ENCODE assay signal across 8 cellular contexts in the genomic region with DNA sequence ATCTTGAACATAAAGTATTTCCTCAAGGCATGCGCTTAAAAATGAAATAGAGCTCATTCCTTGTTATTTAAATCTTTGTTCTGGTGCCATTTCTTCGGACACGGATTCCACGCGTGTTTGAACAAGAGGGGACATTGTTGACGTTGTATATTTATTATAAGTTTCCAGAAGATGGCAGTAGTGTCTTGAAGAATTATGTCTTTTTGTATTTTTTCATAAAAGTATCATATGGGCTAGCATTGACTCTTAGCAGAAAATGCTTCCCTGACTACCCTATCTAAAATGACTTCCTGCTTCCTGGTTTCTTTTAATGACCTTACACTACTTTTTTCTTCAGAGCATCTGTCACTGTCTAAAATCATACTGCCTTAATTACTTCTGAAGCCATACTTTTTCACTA. TPM values are rescaled to one million over a fixed set of nuclear protein-coding genes. Genes with fewer than 3 reads are reported as not detected.
A peak's percentile ranks its signal among the peaks of the same experiment; 100 is the strongest.
DNase-seq lines count a peak whose midpoint lies in the region; ATAC-seq and TF ChIP-seq lines count a peak whose summit lies in the region.

No MANE protein-coding gene starts in this region.

- no peak overlapping the region for H3K4me2 ChIP-seq in GM23338

- peaks cover 9% of the 10 kb centered on the region for H3K36me3 ChIP-seq in GM23338 (ENCODE audit: insufficient read depth)

- no peak overlapping the region for H2AFZ ChIP-seq in GM23338

- no peaks in the 10 kb centered on the region for H4K20me1 ChIP-seq in GM23338 (replicated peaks; ENCODE audit: insufficient read depth)

- H3F3A ChIP-seq in GM23338 (replicated peaks; ENCODE audit: low read depth), result no peaks in the 10 kb centered on the region

- H3K27ac ChIP-seq in GM23338 (ENCODE audit: low read depth), result no peak overlapping the region

- H3K9me2 ChIP-seq in GM23338 (ENCODE audit: insufficient read depth), result no peaks in the 10 kb centered on the region

- H3K9me3 Mint-ChIP-seq in activated T-cell treated with anti-CD3 and anti-CD28 coated beads, Interleukin-2, amount 50 U/mL, for 24 hours, result no peaks in the 10 kb centered on the region
- H3K9me3 Mint-ChIP-seq in effector memory CD8-positive, alpha-beta T cell, result no peaks in the 10 kb centered on the region
- H3K9me3 Mint-ChIP-seq in GM23338, result peaks cover 4% of the 10 kb centered on the region; the same call in 1 of the 3 replicates

- peaks cover 67% of the 10 kb centered on the region for H3K36me3 Mint-ChIP-seq in activated T-cell treated with anti-CD3 and anti-CD28 coated beads, Interleukin-2, amount 50 U/mL, for 24 hours (ENCODE audit: low read depth)
- peaks cover 50% of the 10 kb centered on the region for H3K36me3 Mint-ChIP-seq in effector memory CD8-positive, alpha-beta T cell (ENCODE audit: insufficient read depth)
- peaks cover 41% of the 10 kb centered on the region for H3K36me3 Mint-ChIP-seq in GM23338 (ENCODE audit: low read depth)

- ATAC-seq in effector memory CD8-positive, alpha-beta T cell (replicated peaks), result peak; percentile 48
- ATAC-seq in GM23338 (no peak), HG03196 (IDR thresholded peaks at IDR 0.05; ENCODE audit: unreplicated experiment) (no peak), HG02623 (IDR thresholded peaks at IDR 0.05; ENCODE audit: unreplicated experiment) (no peak)

- H3K4me3 ChIP-seq in GM23338, result no peak overlapping the region

- peaks cover 32% of the 10 kb centered on the region for H3K4me1 Mint-ChIP-seq in activated T-cell treated with anti-CD3 and anti-CD28 coated beads, Interleukin-2, amount 50 U/mL, for 24 hours (ENCODE audit: low read depth)
- peaks cover 12 to 28% of the 10 kb centered on the region in 2 donors for H3K4me1 Mint-ChIP-seq in effector memory CD8-positive, alpha-beta T cell (ENCODE audit: low read depth in 2 of 2)
- no peaks in the 10 kb centered on the region for H3K4me1 Mint-ChIP-seq in GM23338

- TF ChIP-seq CTCF in GM23338 (conservative IDR thresholded peaks at IDR 0.05; ENCODE audit: low read depth in 2 of 2), result no peak

- peak overlapping the region; percentile 9 for H3K27ac Mint-ChIP-seq in activated T-cell treated with anti-CD3 and anti-CD28 coated beads, Interleukin-2, amount 50 U/mL, for 24 hours
- H3K27ac Mint-ChIP-seq in effector memory CD8-positive, alpha-beta T cell, result peak overlapping the region; percentile 3 to 55
- no peak overlapping the region for H3K27ac Mint-ChIP-seq in GM23338

- H3K27me3 Mint-ChIP-seq in activated T-cell treated with anti-CD3 and anti-CD28 coated beads, Interleukin-2, amount 50 U/mL, for 24 hours, result no peaks in the 10 kb centered on the region
- no peaks in the 10 kb centered on the region for H3K27me3 Mint-ChIP-seq in effector memory CD8-positive, alpha-beta T cell
- no peaks in the 10 kb centered on the region for H3K27me3 Mint-ChIP-seq in GM23338 (ENCODE audit: insufficient read depth, low read depth, poor library complexity)

- no peaks in the 10 kb centered on the region for H3K4me1 ChIP-seq in GM23338 (ENCODE audit: insufficient read depth)

- H3K4me3 Mint-ChIP-seq in activated T-cell treated with anti-CD3 and anti-CD28 coated beads, Interleukin-2, amount 50 U/mL, for 24 hours, result no peak overlapping the region
- no peak overlapping the region for H3K4me3 Mint-ChIP-seq in effector memory CD8-positive, alpha-beta T cell
- no peak overlapping the region for H3K4me3 Mint-ChIP-seq in GM23338

- no peaks in the 10 kb centered on the region for H3K27me3 ChIP-seq in GM23338 (ENCODE audit: insufficient read depth)

- no peaks in the 10 kb centered on the region; the same call in 1 of the 2 replicates for H3K79me2 ChIP-seq in GM23338 (replicated peaks; ENCODE audit: insufficient read depth)

- no peak for DNase-seq in activated T-cell treated with anti-CD3 and anti-CD28 coated beads, Interleukin-2, amount 50 U/mL, for 24 hours
- DNase-seq in activated T-cell treated with anti-CD3 and anti-CD28 coated beads, Interleukin-2, amount 50 U/mL, for 48 hours, result no peak
- DNase-seq in NCI-H1105 (lab: John Stamatoyannopoulos, UW) (peak; percentile 14), pons (ENCODE audit: low spot score) (peak; percentile 53), GM23338 (ENCODE audit: low spot score) (no peak)
- no peak for DNase-seq in effector memory CD8-positive, alpha-beta T cell

TF ChIP-seq in GM23338, 12 proteins besides CTCF, POLR2A, EP300 and RAD21 (continues in another document):
- no peak for TF ChIP-seq JUNB (IDR thresholded peaks at IDR 0.05; ENCODE audit: unreplicated experiment)
- no peak for TF ChIP-seq ZNF462 (CRISPR knock-in tag; IDR thresholded peaks at IDR 0.05)
- TF ChIP-seq ZNF331 (CRISPR knock-in tag; IDR thresholded peaks at IDR 0.05; ENCODE audit: low read depth), result no peak
- TF ChIP-seq STAT1 (IDR thresholded peaks at IDR 0.05; ENCODE audit: unreplicated experiment), result no peak
- no peak for TF ChIP-seq EZH2 (IDR thresholded peaks at IDR 0.05; ENCODE audit: low read depth, unreplicated experiment)
- no peak for TF ChIP-seq ZNF114 (CRISPR knock-in tag; IDR thresholded peaks at IDR 0.05)
- TF ChIP-seq, protein P1, sequence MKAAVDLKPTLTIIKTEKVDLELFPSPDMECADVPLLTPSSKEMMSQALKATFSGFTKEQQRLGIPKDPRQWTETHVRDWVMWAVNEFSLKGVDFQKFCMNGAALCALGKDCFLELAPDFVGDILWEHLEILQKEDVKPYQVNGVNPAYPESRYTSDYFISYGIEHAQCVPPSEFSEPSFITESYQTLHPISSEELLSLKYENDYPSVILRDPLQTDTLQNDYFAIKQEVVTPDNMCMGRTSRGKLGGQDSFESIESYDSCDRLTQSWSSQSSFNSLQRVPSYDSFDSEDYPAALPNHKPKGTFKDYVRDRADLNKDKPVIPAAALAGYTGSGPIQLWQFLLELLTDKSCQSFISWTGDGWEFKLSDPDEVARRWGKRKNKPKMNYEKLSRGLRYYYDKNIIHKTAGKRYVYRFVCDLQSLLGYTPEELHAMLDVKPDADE (IDR thresholded peaks at IDR 0.05), result no peak
- TF ChIP-seq CREB1 (CRISPR knock-in tag; IDR thresholded peaks at IDR 0.05; ENCODE audit: low read depth), result no peak
- TF ChIP-seq EZH2phosphoT487 (IDR thresholded peaks at IDR 0.05; ENCODE audit: unreplicated experiment), result no peak
- TF ChIP-seq POLR2AphosphoS5 (IDR thresholded peaks at IDR 0.05; ENCODE audit: low read depth), result no peak

RNA-seq across cellular contexts. Expression of gene BIRC2, which starts 20.4 kb away (rescaled TPM):
- 25.2 and 38.2 TPM in 2 replicates for total RNA-seq in GM23338 (2014; rRNA removed; shearing (Covaris generic))
- 15.3 and 15.7 TPM in 2 replicates for polyA plus RNA-seq in GM23338 (2016; fragmentation: Nextera tagmentation; extraction: Ambion mirVana)

RNA-seq across cellular contexts. Expression of gene BIRC3, which starts 50.1 kb away (rescaled TPM):
- total RNA-seq in GM23338 (2014; rRNA removed; shearing (Covaris generic)), result 0.03 TPM in 1 of 2 replicates, not detected in the other
- polyA plus RNA-seq in GM23338 (2016; fragmentation: Nextera tagmentation; extraction: Ambion mirVana), result 0.42 TPM in 1 of 2 replicates, not detected in the other

Comparison
In these comparisons a context has a peak if more than half of its experiments do, and no peak if none do; other contexts are left out.
1. DNase-seq: peak in NCI-H1105 (single experiment) and pons (single experiment); none in activated T-cell treated with anti-CD3 and anti-CD28 coated beads, Interleukin-2, amount 50 U/mL, for 24 hours (single experiment), activated T-cell treated with anti-CD3 and anti-CD28 coated beads, Interleukin-2, amount 50 U/mL, for 48 hours (0 of 2), effector memory CD8-positive, alpha-beta T cell (0 of 3) and GM23338 (single experiment).